9 cellular contexts compared by ENCODE assay signal in genomic region chr19:47779524-47780214, GRCh38. TPM values are rescaled to one million over a fixed set of nuclear protein-coding genes. Genes with fewer than 3 reads are reported as not detected.
DNase-seq lines count a peak whose midpoint lies in the region; ATAC-seq, FAIRE-seq and TF ChIP-seq lines count a peak whose summit lies in the region.
"Had no signal": no experiment of that assay in that cellular context is flagged by ENCODE, and none has a peak within 500 bp of the region (broad histone marks: within the 10 kb centered on the region; RNA-seq: fewer than 3 reads in every experiment).

No MANE protein-coding gene starts in this region.

- POLR2A ChIA-PET in PC-3 (lab: Charles Lee; ENCODE audit: unreplicated experiment): no interaction called here

- H3K9me3 ChIP-seq in PC-3 (ENCODE audit: low read length): no peaks in the 10 kb centered on the region

- no peaks in the 10 kb centered on the region for H4K20me1 ChIP-seq in PC-3 (ENCODE audit: low read length)

- peaks cover 25% of the 10 kb centered on the region for H3K79me2 ChIP-seq in PC-3 (ENCODE audit: low read length)

- peaks cover 8% of the 10 kb centered on the region for H3K36me3 ChIP-seq in PC-3 (ENCODE audit: low read depth, low read length)

- H3K9me3 Mint-ChIP-seq in natural killer cell treated with Interleukin-12 subunit alpha and Interleukin-12 subunit beta and Interleukin-15 and Interleukin-18, amount 100 ng/mL, for 72 hours: no peaks in the 10 kb centered on the region

- FAIRE-seq in H54 (lab: Jason Lieb, UNC): no peak

- no peaks in the 10 kb centered on the region for H3K27me3 Mint-ChIP-seq in natural killer cell treated with Interleukin-12 subunit alpha and Interleukin-12 subunit beta and Interleukin-15 and Interleukin-18, amount 100 ng/mL, for 72 hours

- TF ChIP-seq CTCF in AG10803 (conservative IDR thresholded peaks at IDR 0.05; ENCODE audit: low read length) (no peak), PC-3 (conservative IDR thresholded peaks at IDR 0.05; ENCODE audit: low read depth, low read length) (no peak), epithelial cell of esophagus (IDR thresholded peaks at IDR 0.05; ENCODE audit: insufficient read depth, low read depth, low read length, missing control alignments) (no peak)

- peak overlapping the region; percentile 98 for H3K4me3 Mint-ChIP-seq in natural killer cell treated with Interleukin-12 subunit alpha and Interleukin-12 subunit beta and Interleukin-15 and Interleukin-18, amount 100 ng/mL, for 72 hours

- BruUV-seq in PC-3 (replicated peaks; lab: Mats Ljungman, UMichigan): no TSS peak

- H3K4me2 ChIP-seq in PC-3 (ENCODE audit: low read length): peak overlapping the region; percentile 97

- peak overlapping the region; percentile 97 for H3K9ac ChIP-seq in PC-3 (ENCODE audit: low read length)

- peaks cover 7% of the 10 kb centered on the region for H3K36me3 Mint-ChIP-seq in natural killer cell treated with Interleukin-12 subunit alpha and Interleukin-12 subunit beta and Interleukin-15 and Interleukin-18, amount 100 ng/mL, for 72 hours

- peaks cover 8% of the 10 kb centered on the region for H3K4me1 ChIP-seq in PC-3 (ENCODE audit: insufficient read depth, low read length)

- no peaks in the 10 kb centered on the region for H3F3A ChIP-seq in PC-3 (ENCODE audit: low read length, unreplicated experiment)

- H3K9me2 ChIP-seq in PC-3 (replicated peaks; ENCODE audit: low read length): no peaks in the 10 kb centered on the region

- peak overlapping the region; percentile 90 for H3K4me3 ChIP-seq in AG10803 (ENCODE audit: low read length)
- H3K4me3 ChIP-seq in PC-3 (ENCODE audit: low read length): peak overlapping the region; percentile 97
- H3K4me3 ChIP-seq in epithelial cell of esophagus (ENCODE audit: low read length): peak overlapping the region; percentile 84

- no peak for ATAC-seq in PC-3
- no peak for ATAC-seq in natural killer cell treated with Interleukin-12 subunit alpha and Interleukin-12 subunit beta and Interleukin-15 and Interleukin-18, amount 100 ng/mL, for 72 hours

- H3K27ac Mint-ChIP-seq in natural killer cell treated with Interleukin-12 subunit alpha and Interleukin-12 subunit beta and Interleukin-15 and Interleukin-18, amount 100 ng/mL, for 72 hours: peak overlapping the region; percentile 88 to 96

- peaks cover 25 to 28% of the 10 kb centered on the region in 2 donors for H3K4me1 Mint-ChIP-seq in natural killer cell treated with Interleukin-12 subunit alpha and Interleukin-12 subunit beta and Interleukin-15 and Interleukin-18, amount 100 ng/mL, for 72 hours (ENCODE audit: low read depth in 2 of 2)

- intact Hi-C loops in PC-3 (cut with micrococcal nuclease): no loop called here

- H3K27ac ChIP-seq in PC-3 (ENCODE audit: low read length): no peak overlapping the region

- CTCF ChIA-PET in PC-3 (lab: Charles Lee): no interaction called here

- peak; percentile 28 for DNase-seq in AG10803 (ENCODE audit: low read depth)
- DNase-seq in PC-3: no peak
- DNase-seq in epithelial cell of esophagus (ENCODE audit: low read depth): no peak
- DNase-seq in natural killer cell treated with Interleukin-12 subunit alpha and Interleukin-12 subunit beta and Interleukin-15 and Interleukin-18, amount 100 ng/mL, for 72 hours (ENCODE audit: low spot score): no peak
- no peak for DNase-seq in NCI-H1105 (lab: John Stamatoyannopoulos, UW)
- DNase-seq in H54 (ENCODE audit: insufficient read length, low spot score): no peak
- no peak for DNase-seq in SHP77 (lab: John Stamatoyannopoulos, UW)
- no peak for DNase-seq in DMS 273 (lab: John Stamatoyannopoulos, UW; ENCODE audit: unreplicated experiment)

- no peak for TF ChIP-seq POLR2A in H54 (IDR thresholded peaks at IDR 0.05; ENCODE audit: low read depth, low read length)

- no peaks in the 10 kb centered on the region for H3K27me3 ChIP-seq in PC-3 (ENCODE audit: low read length)

- H2AFZ ChIP-seq in PC-3 (ENCODE audit: low read length): no peak overlapping the region

RNA-seq across cellular contexts. Expression of gene SELENOW, which starts 1.2 kb away (rescaled TPM):
- 277 and 278 TPM in 2 replicates for total RNA-seq in PC-3 (2014; rRNA removed)
- 100 to 1,000 TPM in 1 of 2 donors, 10 to 100 TPM in 1; 68.9 to 118 TPM for total RNA-seq in natural killer cell treated with Interleukin-12 subunit alpha and Interleukin-12 subunit beta and Interleukin-15 and Interleukin-18, amount 100 ng/mL, for 72 hours

RNA-seq across cellular contexts. Expression of gene TPRX1, which starts 24.7 kb away (rescaled TPM):
- total RNA-seq in PC-3 (2014; rRNA removed): not detected in 2 replicates
- not detected for total RNA-seq in natural killer cell treated with Interleukin-12 subunit alpha and Interleukin-12 subunit beta and Interleukin-15 and Interleukin-18, amount 100 ng/mL, for 72 hours
- total RNA-seq: glomerular endothelial cell had no signal

RNA-seq across cellular contexts. Expression of gene NOP53, which starts 34.3 kb away (rescaled TPM):
- total RNA-seq in PC-3 (2014; rRNA removed): 61.5 and 83.9 TPM in 2 replicates
- 100 to 1,000 TPM; 180 to 213 TPM for total RNA-seq in natural killer cell treated with Interleukin-12 subunit alpha and Interleukin-12 subunit beta and Interleukin-15 and Interleukin-18, amount 100 ng/mL, for 72 hours

RNA-seq across cellular contexts. Expression of gene CRX, which starts 42.1 kb away (rescaled TPM):
- not detected in 2 replicates for total RNA-seq in PC-3 (2014; rRNA removed)
- total RNA-seq in natural killer cell treated with Interleukin-12 subunit alpha and Interleukin-12 subunit beta and Interleukin-15 and Interleukin-18, amount 100 ng/mL, for 72 hours: not detected
- total RNA-seq: glomerular endothelial cell had no signal
